Comparison of ENCODE assay signal across 1 cellular context in the genomic region with DNA sequence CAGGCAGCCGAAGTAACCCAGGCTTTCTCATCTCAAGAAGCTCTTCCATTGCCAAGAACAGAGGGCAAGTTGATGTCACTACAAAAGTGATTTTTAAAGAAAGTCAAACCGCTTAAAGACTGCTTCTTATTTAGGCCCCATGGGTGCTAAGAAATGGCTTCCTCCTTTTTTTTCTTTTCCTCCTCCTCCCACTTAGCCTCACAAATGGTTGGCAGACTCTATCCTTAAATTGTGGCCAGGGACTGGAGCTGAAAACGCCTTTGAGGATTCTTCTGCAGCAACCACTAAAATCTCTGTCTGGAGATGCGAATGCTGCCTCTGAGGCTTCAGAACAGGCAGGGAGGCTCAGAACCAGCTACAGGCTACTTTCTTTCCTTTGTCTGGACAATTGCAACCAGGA.
TF ChIP-seq lines count a peak whose summit lies in the region.

No MANE protein-coding gene starts in this region.

TF ChIP-seq in HCT116, 20 proteins besides CTCF, POLR2A, EP300 and RAD21:
- TF ChIP-seq ZFX (IDR thresholded peaks at IDR 0.05) (no peak), EZH2phosphoT487 (IDR thresholded peaks at IDR 0.05; ENCODE audit: borderline replicate concordance) (no peak)
